ENCODE assay signal across 1 cellular context in genomic region chr18:55316615-55317184, GRCh38.
TF ChIP-seq lines count a peak whose summit lies in the region.

No MANE protein-coding gene starts in this region.

TF ChIP-seq in GM23338, 12 proteins besides CTCF, POLR2A, EP300 and RAD21 (continued from another document):
- TF ChIP-seq ZNF462 (CRISPR knock-in tag; IDR thresholded peaks at IDR 0.05) (no peak), EZH2 (IDR thresholded peaks at IDR 0.05; ENCODE audit: low read depth, unreplicated experiment) (no peak), POLR2AphosphoS5 (IDR thresholded peaks at IDR 0.05; ENCODE audit: low read depth) (no peak), EZH2phosphoT487 (IDR thresholded peaks at IDR 0.05; ENCODE audit: unreplicated experiment) (no peak), ZNF114 (CRISPR knock-in tag; IDR thresholded peaks at IDR 0.05) (no peak), JUNB (IDR thresholded peaks at IDR 0.05; ENCODE audit: unreplicated experiment) (no peak), CREB1 (CRISPR knock-in tag; IDR thresholded peaks at IDR 0.05; ENCODE audit: low read depth) (no peak), NANOG (IDR thresholded peaks at IDR 0.05; ENCODE audit: borderline replicate concordance) (no peak)
